Comparison of ENCODE assay signal across 8 cellular contexts in the genomic region with DNA sequence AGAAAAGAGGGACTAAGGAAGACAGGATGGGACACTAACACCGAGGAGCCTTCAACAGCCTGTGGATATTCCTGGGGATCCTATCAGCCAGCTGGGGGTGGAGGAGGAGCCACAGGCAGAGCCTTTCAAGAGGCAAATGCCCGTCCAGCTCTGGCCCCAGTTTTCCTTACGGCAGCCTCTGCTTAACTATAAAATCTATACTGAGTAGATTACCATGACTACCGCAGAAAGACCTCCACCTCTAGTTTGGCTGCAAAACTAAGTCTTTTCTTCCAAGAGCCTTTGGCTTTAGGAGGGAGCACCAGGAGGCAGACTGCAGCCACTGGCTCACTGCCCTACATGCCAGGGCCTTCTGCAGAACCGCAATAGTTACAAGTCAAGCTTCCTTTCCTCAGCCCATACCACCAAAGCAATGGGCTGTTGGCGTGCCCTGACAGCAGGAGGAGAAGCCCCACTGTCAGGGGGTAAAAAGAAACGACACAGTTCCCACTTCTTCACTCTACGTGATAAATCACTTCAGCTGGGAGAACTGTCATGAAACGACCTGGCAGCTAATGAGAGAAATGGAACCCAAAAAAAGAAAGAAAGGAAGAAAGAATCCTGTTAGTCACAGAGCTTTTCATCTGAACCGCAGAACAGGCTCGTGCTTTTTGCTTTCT. TPM values are rescaled to one million over a fixed set of nuclear protein-coding genes. Genes with fewer than 3 reads are reported as not detected.
DNase-seq lines count a peak whose midpoint lies in the region; ATAC-seq and TF ChIP-seq lines count a peak whose summit lies in the region.

No MANE protein-coding gene starts in this region.

- TF ChIP-seq CTCF in activated CD8-positive, alpha-beta T cell treated with anti-CD3 and anti-CD28 coated beads for 36 hours (IDR thresholded peaks at IDR 0.05): no peak
- TF ChIP-seq CTCF in smooth muscle cell (IDR thresholded peaks at IDR 0.05; ENCODE audit: borderline replicate concordance, insufficient read depth, poor library complexity, severe bottlenecking): no peak

- H3K4me1 Mint-ChIP-seq in activated CD8-positive, alpha-beta T cell treated with anti-CD3 and anti-CD28 coated beads for 36 hours (ENCODE audit: low read depth): peaks cover 58% of the 10 kb centered on the region

- no peaks in the 10 kb centered on the region for H3K27me3 ChIP-seq in smooth muscle cell (ENCODE audit: low read depth)

- DNase-seq in HT1080 (ENCODE audit: low read depth) (peak; percentile 81), Right ventricle myocardium superior (peak; percentile 65), smooth muscle cell (lab: John Stamatoyannopoulos, UW; ENCODE audit: unreplicated experiment) (no peak), GM19238 (ENCODE audit: insufficient read length, low spot score) (no peak), NCI-H526 treated with DMSO at 0.1 percent for 48 hours (lab: John Stamatoyannopoulos, UW) (no peak)
- DNase-seq in activated CD8-positive, alpha-beta T cell treated with anti-CD3 and anti-CD28 coated beads for 36 hours: no peak

- H3F3A ChIP-seq in smooth muscle cell (ENCODE audit: low read depth): peaks cover 17% of the 10 kb centered on the region

- H3K36me3 ChIP-seq in smooth muscle cell (ENCODE audit: low read depth): no peaks in the 10 kb centered on the region

- H3K36me3 Mint-ChIP-seq in activated CD8-positive, alpha-beta T cell treated with anti-CD3 and anti-CD28 coated beads for 36 hours (ENCODE audit: low read depth): no peaks in the 10 kb centered on the region

- ATAC-seq in activated CD8-positive, alpha-beta T cell treated with anti-CD3 and anti-CD28 coated beads for 36 hours: no peak
- ATAC-seq in Right ventricle myocardium superior (ENCODE audit: poor library complexity): peak; percentile 53
- ATAC-seq in HG03354 (IDR thresholded peaks at IDR 0.05; ENCODE audit: poor library complexity, severe bottlenecking, unreplicated experiment): no peak
- ATAC-seq in HG02798 (IDR thresholded peaks at IDR 0.05; ENCODE audit: poor library complexity, unreplicated experiment): no peak

- 31% methylated on average over 11 of the region's 11 CpGs for WGBS in smooth muscle cell (ENCODE audit: low lambda C conversion rate)

- H2AFZ ChIP-seq in smooth muscle cell (ENCODE audit: low read depth): no peak overlapping the region

- H3K4me2 ChIP-seq in smooth muscle cell: peak overlapping the region; percentile 53

- POLR2A ChIA-PET in activated CD8-positive, alpha-beta T cell treated with anti-CD3 and anti-CD28 coated beads for 36 hours (lab: Charles Lee): interaction anchor here (0.6 to 4.3 kb wide), 5 partner anchors 16 to 767 kb away, joined by 3 to 25 read pairs (median 4); a partner anchor contains a TSS

- CTCF ChIA-PET in activated CD8-positive, alpha-beta T cell treated with anti-CD3 and anti-CD28 coated beads for 36 hours (lab: Charles Lee): interaction anchor here (0.8 to 3.3 kb wide), 6 partner anchors 11 to 31 kb away, joined by 3 to 12 read pairs (median 4); a partner anchor contains a TSS

- peaks cover 1% of the 10 kb centered on the region for H3K9me3 Mint-ChIP-seq in activated CD8-positive, alpha-beta T cell treated with anti-CD3 and anti-CD28 coated beads for 36 hours

- no peaks in the 10 kb centered on the region for H3K27me3 Mint-ChIP-seq in activated CD8-positive, alpha-beta T cell treated with anti-CD3 and anti-CD28 coated beads for 36 hours

- peaks cover 43% of the 10 kb centered on the region for H3K4me1 ChIP-seq in smooth muscle cell (ENCODE audit: low read depth)

- H3K4me3 ChIP-seq in smooth muscle cell: no peak overlapping the region

- peak overlapping the region; percentile 3 for H3K27ac Mint-ChIP-seq in activated CD8-positive, alpha-beta T cell treated with anti-CD3 and anti-CD28 coated beads for 36 hours

- no peaks in the 10 kb centered on the region for H3K9me3 ChIP-seq in smooth muscle cell (replicated peaks; ENCODE audit: low read depth)

- peak overlapping the region; percentile 86 for H3K27ac ChIP-seq in smooth muscle cell (ENCODE audit: low read depth)

- intact Hi-C loops in activated CD8-positive, alpha-beta T cell treated with anti-CD3 and anti-CD28 coated beads for 36 hours (cut with micrococcal nuclease): no loop called here
- intact Hi-C loops in Right ventricle myocardium superior (cut with DNase I): no loop called here

- peak overlapping the region; percentile 1 for H3K4me3 Mint-ChIP-seq in activated CD8-positive, alpha-beta T cell treated with anti-CD3 and anti-CD28 coated beads for 36 hours

- H3K79me2 ChIP-seq in smooth muscle cell (ENCODE audit: low read depth): no peaks in the 10 kb centered on the region

- peak overlapping the region; percentile 25 for H3K9ac ChIP-seq in smooth muscle cell (ENCODE audit: low read depth)

- H4K20me1 ChIP-seq in smooth muscle cell (ENCODE audit: low read depth): no peaks in the 10 kb centered on the region

RNA-seq across cellular contexts. Expression of a gene that starts 25.1 kb away (rescaled TPM):
- 31.1 and 47.7 TPM in 2 replicates for total RNA-seq in HT1080 (2014; rRNA removed; shearing (Covaris generic))
- 29.6 and 41.5 TPM in 2 replicates for polyA plus RNA-seq in HT1080 (2015; cell fraction: cytosol; rRNA removed)
- 48.7 and 58.6 TPM in 2 replicates for polyA plus RNA-seq in HT1080 (2015; cell fraction: nucleus; rRNA removed)
- total RNA-seq in activated CD8-positive, alpha-beta T cell treated with anti-CD3 and anti-CD28 coated beads for 36 hours: 10 to 100 TPM; 92.8 to 95.8 TPM
- total RNA-seq in Right ventricle myocardium superior (47.9 TPM), smooth muscle cell (41.1 and 67.6 TPM in 2 replicates)
- polyA plus RNA-seq in smooth muscle cell: 19.0 and 23.8 TPM in 2 replicates

Comparison
In these comparisons a context has a peak if more than half of its experiments do, and no peak if none do; other contexts are left out.
1. DNase-seq: peak in HT1080 (single experiment) and Right ventricle myocardium superior (single experiment); none in activated CD8-positive, alpha-beta T cell treated with anti-CD3 and anti-CD28 coated beads for 36 hours (single experiment), smooth muscle cell (single experiment), GM19238 (single experiment) and NCI-H526 treated with DMSO at 0.1 percent for 48 hours (single experiment).